In genomic region chr1:62962794-62963776, GRCh38 we compare ENCODE assay signal across 8 cellular contexts.
DNase-seq lines count a peak whose midpoint lies in the region; ATAC-seq and TF ChIP-seq lines count a peak whose summit lies in the region.

No MANE protein-coding gene starts in this region.

- H3K36me3 ChIP-seq in body of pancreas (replicated peaks in 1 of 2; ENCODE audit: insufficient read depth in 1 of 2, low read depth in 2 of 2) (no peaks in the 10 kb centered on the region), uterus (no peaks in the 10 kb centered on the region)

- H3K4me1 ChIP-seq in body of pancreas, result peaks cover 3% of the 10 kb centered on the region
- H3K4me1 ChIP-seq in uterus, result no peaks in the 10 kb centered on the region

- 25 to 31% methylated on average over 6 to 10 of the region's 10 CpGs for WGBS in body of pancreas, 2 donors

- no peaks in the 10 kb centered on the region for H3K4me1 Mint-ChIP-seq in T-helper 17 cell

- TF ChIP-seq POLR2A in body of pancreas (IDR thresholded peaks at IDR 0.05) (no peak), uterus (IDR thresholded peaks at IDR 0.05) (no peak)

- peaks cover 23% of the 10 kb centered on the region for H3K27me3 Mint-ChIP-seq in T-helper 17 cell

- H3K27me3 ChIP-seq in body of pancreas (no peaks in the 10 kb centered on the region), uterus (no peaks in the 10 kb centered on the region)

- intact Hi-C loops in body of pancreas (cut with DNase I) (no loop called here), uterus (cut with DNase I; ENCODE audit: low total_unique reads) (no loop called here)

- ATAC-seq in body of pancreas (peak; percentile 45), left lobe of liver (peak; percentile 86), T-helper 17 cell (no peak)

- DNase-seq in activated T-cell treated with anti-CD3 and anti-CD28 coated beads for 24 hours (ENCODE audit: low read depth) (peak; percentile 4), activated T-cell treated with anti-CD3 and anti-CD28 coated beads for 4 hours (no peak), HCEC 1CT (peak; percentile 41), NCI-H345 (lab: John Stamatoyannopoulos, UW) (peak; percentile 22), body of pancreas (peak; percentile 27 to 57 (median 50)), left lobe of liver (ENCODE audit: low spot score) (no peak), T-helper 17 cell (no peak), uterus (no peak)

- H3K27ac Mint-ChIP-seq in T-helper 17 cell, result no peak overlapping the region

- H3K9me3 ChIP-seq in body of pancreas (no peaks in the 10 kb centered on the region), T-helper 17 cell (ENCODE audit: control insufficient read depth, low read length, poor library complexity, severe bottlenecking) (no peaks in the 10 kb centered on the region), uterus (no peaks in the 10 kb centered on the region)

- H3K4me3 Mint-ChIP-seq in T-helper 17 cell, result no peak overlapping the region

- H3K4me3 ChIP-seq in body of pancreas, result no peak overlapping the region
- H3K4me3 ChIP-seq in uterus, result no peak overlapping the region

- no peaks in the 10 kb centered on the region for H3K36me3 Mint-ChIP-seq in T-helper 17 cell (ENCODE audit: low read depth)

- peak; percentile 12 to 50 (median 45) for TF ChIP-seq CTCF in body of pancreas (IDR thresholded peaks at IDR 0.05)
- no peak for TF ChIP-seq CTCF in uterus (IDR thresholded peaks at IDR 0.05)

- H3K27ac ChIP-seq in body of pancreas (no peak overlapping the region), uterus (no peak overlapping the region)

Comparison
In these comparisons a context has a peak if more than half of its experiments do, and no peak if none do; other contexts are left out.
1. DNase-seq: peak in activated T-cell treated with anti-CD3 and anti-CD28 coated beads for 24 hours (single experiment), HCEC 1CT (single experiment), NCI-H345 (single experiment) and body of pancreas (4 of 4); none in activated T-cell treated with anti-CD3 and anti-CD28 coated beads for 4 hours (single experiment), left lobe of liver (single experiment), T-helper 17 cell (0 of 3) and uterus (0 of 2).
2. CTCF ChIP-seq: peak in body of pancreas (7 of 7); none in uterus (0 of 4).